Comparison of ENCODE assay signal across 8 cellular contexts in genomic region chr14:71322660-71323250, GRCh38. TPM values are rescaled to one million over a fixed set of nuclear protein-coding genes. Genes with fewer than 3 reads are reported as not detected.
A peak's percentile ranks its signal among the peaks of the same experiment; 100 is the strongest.
DNase-seq lines count a peak whose midpoint lies in the region; ATAC-seq, FAIRE-seq and TF ChIP-seq lines count a peak whose summit lies in the region.

No MANE protein-coding gene starts in this region.

- H3K36me3 ChIP-seq in CD4-positive, alpha-beta memory T cell (ENCODE audit: insufficient read depth, low read length) = no peaks in the 10 kb centered on the region
- peaks cover 10% of the 10 kb centered on the region; the same call in 1 of the 2 replicates for H3K36me3 ChIP-seq in RWPE2 (ENCODE audit: low read depth)
- no peaks in the 10 kb centered on the region for H3K36me3 ChIP-seq in H1 (ENCODE audit: control insufficient read depth in 2 of 4, insufficient read depth in 4 of 4, low read length in 3 of 4)

- no peak overlapping the region for H2BK15ac ChIP-seq in H1 (ENCODE audit: low read length)

- peaks cover 8 to 63% of the 10 kb centered on the region in 2 experiments; a peak in 3 of 4 replicates for H3K79me2 ChIP-seq in H1 (ENCODE audit: control insufficient read depth in 1 of 2, insufficient read depth in 2 of 2, low read length in 2 of 2)

- H4K8ac ChIP-seq in H1 (ENCODE audit: extremely low read depth, insufficient read depth, low read length) = no peak overlapping the region

- H4K5ac ChIP-seq in H1 (ENCODE audit: insufficient read length, low read depth, low read length) = no peak overlapping the region

- peak overlapping the region; percentile 43 to 97 (median 69) for H3K27ac Mint-ChIP-seq in CD4-positive, alpha-beta memory T cell
- peak overlapping the region; percentile 81 to 86 for H3K27ac Mint-ChIP-seq in natural killer cell treated with Interleukin-12 subunit alpha and Interleukin-12 subunit beta and Interleukin-15 and Interleukin-18, amount 100 ng/mL, for 72 hours

- no peaks in the 10 kb centered on the region for H3K79me1 ChIP-seq in H1 (ENCODE audit: low read depth, low read length)

- no peaks in the 10 kb centered on the region for H3K9me3 ChIP-seq in CD4-positive, alpha-beta memory T cell (ENCODE audit: control insufficient read depth in 1 of 2, low read length in 2 of 2)
- H3K9me3 ChIP-seq in RWPE2 (ENCODE audit: severe bottlenecking) (no peaks in the 10 kb centered on the region), H1 (ENCODE audit: insufficient read depth in 2 of 2, low read depth in 1 of 2, low read length in 1 of 2) (no peaks in the 10 kb centered on the region)

- no peak overlapping the region for H3K9ac ChIP-seq in H1 (replicated peaks in 1 of 4; ENCODE audit: extremely low read depth in 1 of 4, low read depth in 3 of 4, low read length in 3 of 4)

- no peak overlapping the region for H3K14ac ChIP-seq in H1 (ENCODE audit: insufficient read length)

- H2AK5ac ChIP-seq in H1 (ENCODE audit: low read depth, low read length) = no peak overlapping the region

- H2BK120ac ChIP-seq in H1 (replicated peaks; ENCODE audit: low read depth, low read length) = no peak overlapping the region

- no peak overlapping the region for H4K91ac ChIP-seq in H1 (replicated peaks; ENCODE audit: insufficient read length, low read length)

- peaks cover 0 to 2% (median 0%) of the 10 kb centered on the region in 8 donors for H3K9me3 Mint-ChIP-seq in CD4-positive, alpha-beta memory T cell
- no peaks in the 10 kb centered on the region for H3K9me3 Mint-ChIP-seq in natural killer cell treated with Interleukin-12 subunit alpha and Interleukin-12 subunit beta and Interleukin-15 and Interleukin-18, amount 100 ng/mL, for 72 hours

- peaks cover 3% of the 10 kb centered on the region; the same call in 1 of the 2 replicates for H3K23me2 ChIP-seq in H1 (ENCODE audit: low read depth, low read length)

- intact Hi-C loops in CD4-positive, alpha-beta memory T cell (cut with micrococcal nuclease) = loop anchor here (1.0 to 10.0 kb wide), 6 partner anchors 78 to 1925 kb away; partner anchors contain the start of genes DPF3, ERH and SLC39A9

- TF ChIP-seq RAD21 in H1 (IDR thresholded peaks at IDR 0.05 in 1 of 2, conservative IDR thresholded peaks at IDR 0.05 in 1 of 2; ENCODE audit: low read depth in 2 of 2, low read length in 2 of 2) = peak; percentile 56 to 62

- no peak overlapping the region for H2BK12ac ChIP-seq in H1 (ENCODE audit: low read depth, low read length)

- peak; percentile 94 for TF ChIP-seq CTCF in RWPE2 (IDR thresholded peaks at IDR 0.05; ENCODE audit: poor library complexity, severe bottlenecking)
- TF ChIP-seq CTCF in H1 (IDR thresholded peaks at IDR 0.05; ENCODE audit: control extremely low read depth in 1 of 3, insufficient read depth in 1 of 3, low read depth in 1 of 3, low read length in 3 of 3) = peak in 2 of 3 experiments; percentile 16 to 49; a peak in 2 of 4 replicates

- ATAC-seq in RWPE2 (ENCODE audit: low read depth) (no peak), HG02973 (IDR thresholded peaks at IDR 0.05; ENCODE audit: unreplicated experiment) (no peak), GM21367 (IDR thresholded peaks at IDR 0.05; ENCODE audit: unreplicated experiment) (no peak)
- no peak for ATAC-seq in natural killer cell treated with Interleukin-12 subunit alpha and Interleukin-12 subunit beta and Interleukin-15 and Interleukin-18, amount 100 ng/mL, for 72 hours

- H3K36me3 Mint-ChIP-seq in CD4-positive, alpha-beta memory T cell = peaks cover 0 to 13% of the 10 kb centered on the region in 2 donors
- H3K36me3 Mint-ChIP-seq in natural killer cell treated with Interleukin-12 subunit alpha and Interleukin-12 subunit beta and Interleukin-15 and Interleukin-18, amount 100 ng/mL, for 72 hours = no peaks in the 10 kb centered on the region

- H3K23ac ChIP-seq in H1 (ENCODE audit: insufficient read length) = no peak overlapping the region

- H3K4me1 ChIP-seq in CD4-positive, alpha-beta memory T cell (ENCODE audit: insufficient read depth, low read length) = peaks cover 57% of the 10 kb centered on the region
- peaks cover 31% of the 10 kb centered on the region for H3K4me1 ChIP-seq in RWPE2 (ENCODE audit: insufficient read depth, poor library complexity, severe bottlenecking)
- H3K4me1 ChIP-seq in H1 (replicated peaks in 1 of 4; ENCODE audit: control insufficient read depth in 3 of 4, insufficient read depth in 4 of 4, low read length in 3 of 4) = peaks cover 4 to 17% (median 9%) of the 10 kb centered on the region in 4 experiments; a peak in 4 of 7 replicates

- H3K27ac ChIP-seq in CD4-positive, alpha-beta memory T cell (ENCODE audit: low read depth, low read length) = peak overlapping the region; percentile 9
- H3K27ac ChIP-seq in RWPE2 (ENCODE audit: poor library complexity, severe bottlenecking) (peak overlapping the region; percentile 93), H1 (ENCODE audit: low read depth, low read length) (no peak overlapping the region)

- CTCF ChIA-PET in CD4-positive, alpha-beta memory T cell (lab: Charles Lee; ENCODE audit: partially characterized antibody) = interaction anchor here (1.1 to 2.6 kb wide), 9 partner anchors 9 to 430 kb away, joined by 3 to 17 read pairs (median 4); no protein-coding TSS in a partner anchor
- CTCF ChIA-PET in H1 (lab: Charles Lee; ENCODE audit: partially characterized antibody) = interaction anchor here (1.2 to 2.0 kb wide), 4 partner anchors 13 to 1098 kb away, joined by 3 to 8 read pairs (median 4); no protein-coding TSS in a partner anchor

- TF ChIP-seq EP300 in H1 (IDR thresholded peaks at IDR 0.05; ENCODE audit: borderline replicate concordance in 1 of 2, low read depth in 2 of 2, low read length in 2 of 2) = no peak

- POLR2A ChIA-PET in CD4-positive, alpha-beta memory T cell (lab: Charles Lee; ENCODE audit: partially characterized antibody) = interaction anchor here (1.3 to 2.7 kb wide), 3 partner anchors 9 to 232 kb away, joined by 3 to 11 read pairs (median 8); no protein-coding TSS in a partner anchor
- POLR2A ChIA-PET in H1 (lab: Charles Lee; ENCODE audit: partially characterized antibody) = interaction anchor here (0.7 to 2.6 kb wide), 3 partner anchors 18 to 1725 kb away, joined by 3 to 9 read pairs (median 6); no protein-coding TSS in a partner anchor

- peak overlapping the region; percentile 48 to 96 (median 85) for H3K4me3 Mint-ChIP-seq in CD4-positive, alpha-beta memory T cell
- H3K4me3 Mint-ChIP-seq in natural killer cell treated with Interleukin-12 subunit alpha and Interleukin-12 subunit beta and Interleukin-15 and Interleukin-18, amount 100 ng/mL, for 72 hours = peak overlapping the region; percentile 91

- H2BK5ac ChIP-seq in H1 (ENCODE audit: low read depth, low read length) = no peak overlapping the region

- H3K4me3 ChIP-seq in CD4-positive, alpha-beta memory T cell (ENCODE audit: low read length in 2 of 2) = no peak overlapping the region
- peak overlapping the region; percentile 81 for H3K4me3 ChIP-seq in RWPE2 (ENCODE audit: severe bottlenecking)
- H3K4me3 ChIP-seq in H1 (ENCODE audit: extremely low read depth in 1 of 4, insufficient read depth in 2 of 4, low read depth in 3 of 4, low read length in 4 of 4) = peak overlapping the region in 3 of 4 experiments; percentile 85 to 89 (median 88); a peak in 4 of 8 replicates

- DNase-seq in CD4-positive, alpha-beta memory T cell = peak in 4 of 5 donors; percentile 45 to 55 (median 50)
- DNase-seq in GM19239 (ENCODE audit: insufficient read length, low spot score) = no peak
- no peak for DNase-seq in RWPE2 (ENCODE audit: low spot score)
- no peak for DNase-seq in H1 (ENCODE audit: low read depth in 1 of 2, low spot score in 2 of 2)
- no peak for DNase-seq in natural killer cell treated with Interleukin-12 subunit alpha and Interleukin-12 subunit beta and Interleukin-15 and Interleukin-18, amount 100 ng/mL, for 72 hours (ENCODE audit: low spot score)
- no peak for DNase-seq in SK-N-DZ (ENCODE audit: low spot score)

- no peak overlapping the region for H3K56ac ChIP-seq in H1 (replicated peaks; ENCODE audit: insufficient read length, low read depth, low read length)

- no peak overlapping the region for H2BK20ac ChIP-seq in H1 (ENCODE audit: low read length)

- 63% methylated on average over 2 of the region's 2 CpGs; no CpG with 5 or more reads in 1 of the 2 experiments for WGBS in H1 (ENCODE audit: extremely low coverage in 1 of 2, insufficient coverage in 1 of 2, insufficient read length in 1 of 2, insufficient replicate concordance in 2 of 2, low coverage in 1 of 2, low lambda C conversion rate in 2 of 2, missing lambda C conversion rate in 1 of 2), 2 experiments

- H3K4me2 ChIP-seq in H1 (ENCODE audit: insufficient read depth in 1 of 2, low read depth in 2 of 2, low read length in 2 of 2) = peak overlapping the region; percentile 88 to 91

- peaks cover 46 to 63% (median 54%) of the 10 kb centered on the region in 4 donors for H3K4me1 Mint-ChIP-seq in CD4-positive, alpha-beta memory T cell
- H3K4me1 Mint-ChIP-seq in natural killer cell treated with Interleukin-12 subunit alpha and Interleukin-12 subunit beta and Interleukin-15 and Interleukin-18, amount 100 ng/mL, for 72 hours (ENCODE audit: low read depth in 2 of 2) = peaks cover 56 to 62% of the 10 kb centered on the region in 2 donors

- H3K27me3 ChIP-seq in CD4-positive, alpha-beta memory T cell (ENCODE audit: insufficient read depth, low read length) = no peaks in the 10 kb centered on the region
- no peaks in the 10 kb centered on the region for H3K27me3 ChIP-seq in RWPE2 (ENCODE audit: insufficient read depth, poor library complexity, severe bottlenecking)
- no peaks in the 10 kb centered on the region for H3K27me3 ChIP-seq in H1 (replicated peaks in 1 of 4; ENCODE audit: control insufficient read depth in 3 of 4, extremely low read depth in 1 of 4, insufficient read depth in 3 of 4, low read length in 3 of 4)

- H3K4ac ChIP-seq in H1 (replicated peaks; ENCODE audit: insufficient read length, low read depth, low read length) = no peak overlapping the region

- no peak for TF ChIP-seq POLR2A in H1 (IDR thresholded peaks at IDR 0.05; ENCODE audit: control extremely low read depth in 1 of 2, low read depth in 2 of 2, low read length in 2 of 2)

- H3K18ac ChIP-seq in H1 (ENCODE audit: extremely low read depth, low read length) = no peak overlapping the region

- FAIRE-seq in GM19239 (lab: Jason Lieb, UNC) (peak; percentile 90), H1 (lab: Jason Lieb, UNC) (no peak)

- no peak overlapping the region for H2AFZ ChIP-seq in H1 (ENCODE audit: low read length)

- H4K20me1 ChIP-seq in H1 (replicated peaks in 1 of 2; ENCODE audit: control insufficient read depth in 1 of 2, insufficient read depth in 2 of 2, low read length in 2 of 2) = peaks cover 2% of the 10 kb centered on the region in 2 experiments

- no peaks in the 10 kb centered on the region for H3K27me3 Mint-ChIP-seq in CD4-positive, alpha-beta memory T cell
- H3K27me3 Mint-ChIP-seq in natural killer cell treated with Interleukin-12 subunit alpha and Interleukin-12 subunit beta and Interleukin-15 and Interleukin-18, amount 100 ng/mL, for 72 hours = no peaks in the 10 kb centered on the region

RNA-seq across cellular contexts. Expression of gene SIPA1L1, which starts 2.5 kb away (rescaled TPM):
- total RNA-seq in CD4-positive, alpha-beta memory T cell = 10 to 100 TPM; 39.9 to 41.0 TPM
- 10 to 100 TPM in 1 of 2 donors, 1 to 10 TPM in 1; 4.9 to 23.6 TPM for polyA plus RNA-seq in CD4-positive, alpha-beta memory T cell
- 78.3 and 79.8 TPM in 2 replicates for total RNA-seq in H1 (2021; fragmentation: NEBNext Ultra II Directional; extraction: Animal tissue kit (Norgen Biotek cat#: 25700))
- polyA plus RNA-seq in H1 (2011; rRNA removed) = 45.8 and 46.5 TPM in 2 replicates
- polyA plus RNA-seq in H1 (2011; cell fraction: cytosol; rRNA removed) = 43.2 TPM
- 84.2 TPM for polyA plus RNA-seq in H1 (2011; cell fraction: nucleus; rRNA removed)
- polyA plus RNA-seq in H1 (2012, experiment 1 of 2) = 54.3 to 65.2 TPM (median 61.6 TPM) in 4 replicates
- 8.1 TPM for polyA plus RNA-seq in H1 (2012, experiment 2 of 2)
- 42.7 TPM for polyA plus RNA-seq in H1 (2013, experiment 1 of 2)
- polyA plus RNA-seq in H1 (2013, experiment 2 of 2) = 39.1 TPM
- 69.6 and 71.4 TPM in 2 replicates for polyA minus RNA-seq in H1 (2011; rRNA and poly(A)+ RNA removed)
- 60.5 TPM for polyA minus RNA-seq in H1 (2011; cell fraction: cytosol; rRNA and poly(A)+ RNA removed)
- 96.9 TPM for polyA minus RNA-seq in H1 (2011; cell fraction: nucleus; rRNA and poly(A)+ RNA removed)
- total RNA-seq in natural killer cell treated with Interleukin-12 subunit alpha and Interleukin-12 subunit beta and Interleukin-15 and Interleukin-18, amount 100 ng/mL, for 72 hours = 10 to 100 TPM; 54.6 to 69.5 TPM
- 2.8 and 3.4 TPM in 2 replicates for polyA plus RNA-seq in SK-N-DZ (2014; cell fraction: cytosol; rRNA removed)
- 7.8 and 8.4 TPM in 2 replicates for polyA plus RNA-seq in SK-N-DZ (2014; cell fraction: nucleus; rRNA removed)

Comparison
In these comparisons a context has a peak if more than half of its experiments do, and no peak if none do; other contexts are left out.
1. DNase-seq: peak in CD4-positive, alpha-beta memory T cell (4 of 5); none in GM19239 (single experiment), RWPE2 (single experiment), H1 (0 of 2), natural killer cell treated with Interleukin-12 subunit alpha and Interleukin-12 subunit beta and Interleukin-15 and Interleukin-18, amount 100 ng/mL, for 72 hours (single experiment) and SK-N-DZ (single experiment).
2. H3K4me3 ChIP-seq: peak in RWPE2 (single experiment) and H1 (3 of 4); none in CD4-positive, alpha-beta memory T cell (0 of 2).